Comparison of ENCODE assay signal across 24 cellular contexts in genomic region chr22:42323971-42324370, GRCh38.
"Had no signal": no experiment of that assay in that cellular context is flagged by ENCODE, and none has a peak within 500 bp of the region (broad histone marks: within the 10 kb centered on the region; RNA-seq: fewer than 3 reads in every experiment).

No MANE protein-coding gene starts in this region.

- H3K9me3 ChIP-seq: lower lobe of right lung, mucosa of descending colon, sigmoid colon, tibial artery had no signal

- H3K36me3 ChIP-seq: lower lobe of right lung, sigmoid colon, tibial artery had no signal

- FAIRE-seq: endothelial cell of umbilical vein had no signal

- H2AFZ ChIP-seq: hepatocyte had no signal

- H3K27me3 Mint-ChIP-seq: activated CD4-positive, alpha-beta T cell treated with anti-CD3 and anti-CD28 coated beads, Interleukin-2, amount 10 ng/mL, durations not matched to agents 24 days and 14 days had no signal

- H3K79me2 ChIP-seq: hepatocyte had no signal

- H3K27me3 ChIP-seq: hepatocyte, sigmoid colon had no signal

- H3K4me3 ChIP-seq: hepatocyte, lower lobe of right lung, mucosa of descending colon, sigmoid colon, smooth muscle cell, tibial artery had no signal

- ATAC-seq: esophagus mucosa, left lobe of liver, lower lobe of right lung, mucosa of descending colon had no signal

- H3K4me3 Mint-ChIP-seq: activated CD4-positive, alpha-beta T cell treated with anti-CD3 and anti-CD28 coated beads, Interleukin-2, amount 10 ng/mL, durations not matched to agents 24 days and 14 days; activated naive CD4-positive, alpha-beta T cell treated with anti-CD3 and anti-CD28 coated beads for 36 hours; brain had no signal

- DNase-seq: activated CD4-positive, alpha-beta T cell treated with anti-CD3 and anti-CD28 coated beads, Interleukin-2, amount 10 ng/mL, durations not matched to agents 24 days and 14 days; activated CD8-positive, alpha-beta memory T cell treated with anti-CD3 and anti-CD28 coated beads, Interleukin-2, amount 50 U/mL, for 48 hours; activated effector memory CD4-positive, alpha-beta T cell treated with Interleukin-2 at 50 U/mL for 16 hours; activated naive CD4-positive, alpha-beta T cell treated with anti-CD3 and anti-CD28 coated beads for 36 hours; activated T-cell treated with anti-CD3 and anti-CD28 coated beads, Interleukin-2, amount 50 U/mL, for 48 hours; aorta; dermis blood vessel endothelial cell; effector CD8-positive, alpha-beta T cell; foreskin melanocyte; glutamatergic neuron; immature natural killer cell; lower lobe of right lung; mesendoderm; mucosa of descending colon; sigmoid colon; stimulated activated CD4-positive, alpha-beta T cell treated with anti-CD3 and anti-CD28 coated beads, Interleukin-15, amount 100 ng/mL, for 24 hours; stimulated activated naive CD4-positive, alpha-beta T cell treated with Interleukin-2 at 50 U/mL for 16 hours; tibial artery had no signal

- H3K4me2 ChIP-seq: hepatocyte, smooth muscle cell had no signal

- H3K9me3 Mint-ChIP-seq: activated CD4-positive, alpha-beta T cell treated with anti-CD3 and anti-CD28 coated beads, Interleukin-2, amount 10 ng/mL, durations not matched to agents 24 days and 14 days; activated naive CD4-positive, alpha-beta T cell treated with anti-CD3 and anti-CD28 coated beads for 36 hours had no signal
